8 cellular contexts compared by ENCODE assay signal in the genomic region with DNA sequence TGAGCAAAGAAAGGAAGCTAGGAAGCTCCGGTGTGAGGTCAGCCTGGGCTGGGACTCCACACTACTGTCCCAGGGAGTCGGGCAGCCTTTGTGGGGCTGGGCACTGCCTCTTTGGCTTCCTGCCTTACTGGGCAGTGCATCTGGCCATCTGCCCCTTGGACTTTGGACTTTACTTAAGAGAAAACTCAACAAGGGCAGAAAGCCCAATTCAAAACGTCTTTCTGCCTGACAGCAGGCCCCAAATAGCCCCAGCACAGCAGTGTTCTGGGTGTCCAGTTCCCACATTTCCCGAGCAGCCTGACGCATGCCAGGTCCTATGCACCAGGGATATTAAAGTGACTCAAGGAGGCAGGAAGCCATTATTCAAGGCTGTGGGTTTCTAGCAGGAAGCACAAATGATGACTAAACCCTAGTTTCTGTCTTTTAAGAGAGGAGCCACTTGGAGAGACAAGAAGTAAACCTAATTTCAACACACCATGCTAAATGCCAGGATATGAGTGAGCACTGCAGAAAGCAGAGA. TPM values are rescaled to one million over a fixed set of nuclear protein-coding genes. Genes with fewer than 3 reads are reported as not detected.
DNase-seq lines count a peak whose midpoint lies in the region; ATAC-seq and TF ChIP-seq lines count a peak whose summit lies in the region.

No MANE protein-coding gene starts in this region.

- no peaks in the 10 kb centered on the region for H3K9me3 Mint-ChIP-seq in activated T-helper 17 cell treated with anti-CD3 and anti-CD28 coated beads, Interleukin-2, amount 50 U/mL, for 72 hours
- H3K9me3 Mint-ChIP-seq in CD8-positive, alpha-beta T cell, result no peaks in the 10 kb centered on the region

- H3K4me1 ChIP-seq in sigmoid colon (peaks cover 0 to 29% (median 23%) of the 10 kb centered on the region in 4 donors), BE2C (no peaks in the 10 kb centered on the region)
- H3K4me1 ChIP-seq in CD8-positive, alpha-beta T cell (ENCODE audit: insufficient read depth, low read length), result no peaks in the 10 kb centered on the region

- peaks cover 69% of the 10 kb centered on the region for H3K36me3 Mint-ChIP-seq in activated T-helper 17 cell treated with anti-CD3 and anti-CD28 coated beads, Interleukin-2, amount 50 U/mL, for 72 hours (ENCODE audit: low read depth)
- H3K36me3 Mint-ChIP-seq in CD8-positive, alpha-beta T cell, result no peaks in the 10 kb centered on the region

- WGBS in sigmoid colon, 2 donors, result 8 to 40% methylated on average over 5 of the region's 5 CpGs

- peak overlapping the region; percentile 45 for H3K27ac Mint-ChIP-seq in activated T-helper 17 cell treated with anti-CD3 and anti-CD28 coated beads, Interleukin-2, amount 50 U/mL, for 72 hours
- H3K27ac Mint-ChIP-seq in CD8-positive, alpha-beta T cell, result no peak overlapping the region

- CTCF ChIA-PET in CD8-positive, alpha-beta T cell (lab: Charles Lee), result interaction anchor here (7.3 kb wide), 1 partner anchor 14 kb away, joined by 50 read pairs; no protein-coding TSS in a partner anchor

- peak; percentile 98 for ATAC-seq in activated T-helper 17 cell treated with anti-CD3 and anti-CD28 coated beads, Interleukin-2, amount 50 U/mL, for 72 hours (replicated peaks)
- ATAC-seq in left ventricle myocardium superior, result peak; percentile 89
- ATAC-seq in CD8-positive, alpha-beta T cell, result no peak

- intact Hi-C loops in left ventricle myocardium superior (cut with micrococcal nuclease) (no loop called here), sigmoid colon (cut with DNase I) (no loop called here)
- intact Hi-C loops in CD8-positive, alpha-beta T cell (cut with DNase I, micrococcal nuclease), result no loop called here

- POLR2A ChIA-PET in CD8-positive, alpha-beta T cell (lab: Charles Lee), result no interaction called here

- H3K36me3 ChIP-seq in sigmoid colon (peaks cover 23 to 49% (median 28%) of the 10 kb centered on the region in 4 donors), BE2C (no peaks in the 10 kb centered on the region)
- no peaks in the 10 kb centered on the region for H3K36me3 ChIP-seq in CD8-positive, alpha-beta T cell (ENCODE audit: insufficient read depth, low read length)

- in situ Hi-C loops in KBM-7 (cut with MboI; ENCODE audit: low pct_unique_long_range_greater_than_20kb, low sequenced_read_pairs), result loop anchor here (25.0 kb wide), 1 partner anchor 195 kb away; no protein-coding TSS in a partner anchor

- no peaks in the 10 kb centered on the region for H3K27me3 ChIP-seq in sigmoid colon
- no peaks in the 10 kb centered on the region for H3K27me3 ChIP-seq in CD8-positive, alpha-beta T cell (ENCODE audit: insufficient read depth, low read length)
- H3K27me3 ChIP-seq in BE2C, result peaks cover 4% of the 10 kb centered on the region; the same call in 1 of the 2 replicates

- DNase-seq in CD1c-positive myeloid dendritic cell (ENCODE audit: extremely low spot score) (peak; percentile 80), KBM-7 (peak; percentile 82), left ventricle myocardium superior (peak; percentile 69), sigmoid colon (peak; percentile 94), BE2C (no peak), NCI-H1694 (lab: John Stamatoyannopoulos, UW) (no peak)
- no peak for DNase-seq in CD8-positive, alpha-beta T cell

- no peaks in the 10 kb centered on the region for H3K9me3 ChIP-seq in sigmoid colon
- H3K9me3 ChIP-seq in CD8-positive, alpha-beta T cell (ENCODE audit: low read length), result no peaks in the 10 kb centered on the region
- no peaks in the 10 kb centered on the region for H3K9me3 ChIP-seq in BE2C

- H3K4me3 ChIP-seq in sigmoid colon (no peak overlapping the region), BE2C (ENCODE audit: low read depth, low read length) (no peak overlapping the region)
- H3K4me3 ChIP-seq in CD8-positive, alpha-beta T cell (ENCODE audit: low read depth, low read length), result no peak overlapping the region

- no peak for TF ChIP-seq POLR2A in sigmoid colon (IDR thresholded peaks at IDR 0.05)

- peaks cover 7% of the 10 kb centered on the region for H3K4me1 Mint-ChIP-seq in activated T-helper 17 cell treated with anti-CD3 and anti-CD28 coated beads, Interleukin-2, amount 50 U/mL, for 72 hours
- peaks cover 2% of the 10 kb centered on the region for H3K4me1 Mint-ChIP-seq in CD8-positive, alpha-beta T cell (ENCODE audit: low read depth)

- peak in 2 of 4 donors; percentile 25 to 29 for TF ChIP-seq EP300 in sigmoid colon (IDR thresholded peaks at IDR 0.05)

- peak overlapping the region; percentile 34 for H3K4me3 Mint-ChIP-seq in activated T-helper 17 cell treated with anti-CD3 and anti-CD28 coated beads, Interleukin-2, amount 50 U/mL, for 72 hours
- H3K4me3 Mint-ChIP-seq in CD8-positive, alpha-beta T cell, result no peak overlapping the region

- no peak for TF ChIP-seq CTCF in sigmoid colon (IDR thresholded peaks at IDR 0.05)
- no peak for TF ChIP-seq CTCF in CD8-positive, alpha-beta T cell (IDR thresholded peaks at IDR 0.05)
- TF ChIP-seq CTCF in BE2C (IDR thresholded peaks at IDR 0.05; ENCODE audit: low read depth, low read length), result no peak

- H3K27ac ChIP-seq in sigmoid colon, result peak overlapping the region; percentile 66 to 79 (median 69)
- no peak overlapping the region for H3K27ac ChIP-seq in CD8-positive, alpha-beta T cell (ENCODE audit: low read depth, low read length)

- H3K27me3 Mint-ChIP-seq in activated T-helper 17 cell treated with anti-CD3 and anti-CD28 coated beads, Interleukin-2, amount 50 U/mL, for 72 hours, result no peaks in the 10 kb centered on the region
- H3K27me3 Mint-ChIP-seq in CD8-positive, alpha-beta T cell (ENCODE audit: low read depth), result no peaks in the 10 kb centered on the region

RNA-seq across cellular contexts. Expression of a gene that starts 37.9 kb away (rescaled TPM):
- total RNA-seq in activated T-helper 17 cell treated with anti-CD3 and anti-CD28 coated beads, Interleukin-2, amount 50 U/mL, for 72 hours, result 10 to 100 TPM; 11.7 to 20.4 TPM
- total RNA-seq in left ventricle myocardium superior, result 18.3 TPM
- 10 to 100 TPM; 21.4 to 29.3 (median 25.6) TPM for total RNA-seq in sigmoid colon
- 10 to 100 TPM in 1 of 3 donors, 1 to 10 TPM in 2; 8.4 to 16.4 (median 9.5) TPM for polyA plus RNA-seq in sigmoid colon
- 10 to 100 TPM in 1 of 2 experiments, 1 to 10 TPM in 1; 9.3 to 14.8 TPM for total RNA-seq in CD8-positive, alpha-beta T cell
- 32.3 TPM for polyA plus RNA-seq in BE2C (2012; ENCODE audit: insufficient read depth, insufficient read length, low read depth)

Comparison
In these comparisons a context has a peak if more than half of its experiments do, and no peak if none do; other contexts are left out.
1. DNase-seq: peak in CD1c-positive myeloid dendritic cell (single experiment), KBM-7 (single experiment), left ventricle myocardium superior (single experiment) and sigmoid colon (single experiment); none in CD8-positive, alpha-beta T cell (0 of 7), BE2C (single experiment) and NCI-H1694 (single experiment).